ENCODE assay signal across 29 cellular contexts in genomic region chr2:224572338-224572737, GRCh38. TPM values are rescaled to one million over a fixed set of nuclear protein-coding genes. Genes with fewer than 3 reads are reported as not detected.
A peak's percentile ranks its signal among the peaks of the same experiment; 100 is the strongest.
DNase-seq lines count a peak whose midpoint lies in the region; ATAC-seq and TF ChIP-seq lines count a peak whose summit lies in the region.
"Had no signal": no experiment of that assay in that cellular context is flagged by ENCODE, and none has a peak within 500 bp of the region (broad histone marks: within the 10 kb centered on the region; RNA-seq: fewer than 3 reads in every experiment).

No MANE protein-coding gene starts in this region.

- H3K27me3 Mint-ChIP-seq in central memory CD8-positive, alpha-beta T cell, result no peaks in the 10 kb centered on the region
- H3K27me3 Mint-ChIP-seq in CD14-positive monocyte (ENCODE audit: low read depth in 3 of 3), result no peaks in the 10 kb centered on the region
- H3K27me3 Mint-ChIP-seq: activated CD4-positive, alpha-beta T cell treated with anti-CD3 and anti-CD28 coated beads for 36 hours had no signal

- peaks cover 89 to 92% of the 10 kb centered on the region in 2 donors for H3K4me1 ChIP-seq in gastrocnemius medialis

- ATAC-seq in central memory CD8-positive, alpha-beta T cell (replicated peaks; ENCODE audit: extremely low read depth, poor library complexity, severe bottlenecking), result no peak
- ATAC-seq in gastrocnemius medialis, result peak; percentile 60 to 94
- ATAC-seq: activated CD4-positive, alpha-beta T cell treated with anti-CD3 and anti-CD28 coated beads for 36 hours; esophagus mucosa; foreskin keratinocyte; HCT116; left ventricle myocardium superior had no signal

- in situ Hi-C loops in gastrocnemius medialis (cut with MboI; ENCODE audit: low sequenced_read_pairs in 4 of 4), result loop anchor here in 1 of 4 donors (25.0 kb wide), 1 partner anchor 610 kb away; the partner anchor contains the start of gene MRPL44

- TF ChIP-seq CTCF in gastrocnemius medialis (IDR thresholded peaks at IDR 0.05 in 4 of 5, conservative IDR thresholded peaks at IDR 0.05 in 1 of 5), result no peak
- no peak for TF ChIP-seq CTCF in CD14-positive monocyte (IDR thresholded peaks at IDR 0.05)

- H3K4me1 Mint-ChIP-seq in central memory CD8-positive, alpha-beta T cell, result peaks cover 80% of the 10 kb centered on the region
- H3K4me1 Mint-ChIP-seq in CD14-positive monocyte, result peaks cover 62% of the 10 kb centered on the region

- peaks cover 11% of the 10 kb centered on the region for H3K36me3 Mint-ChIP-seq in central memory CD8-positive, alpha-beta T cell (ENCODE audit: insufficient read depth)
- H3K36me3 Mint-ChIP-seq in CD14-positive monocyte, result peaks cover 1 to 11% of the 10 kb centered on the region in 2 donors

- no peak overlapping the region for H3K4me3 ChIP-seq in gastrocnemius medialis
- H3K4me3 ChIP-seq: adrenal gland, coronary artery, prostate gland, SJSA1, tibial nerve had no signal

- DNase-seq in NCI-H1417 (lab: John Stamatoyannopoulos, UW) (peak; percentile 2 to 60 (median 14)), NCI-H1417 treated with DMSO at 0.1 percent for 48 hours (lab: John Stamatoyannopoulos, UW) (no peak), NCI-H146 (lab: John Stamatoyannopoulos, UW) (peak; percentile 75), gastrocnemius medialis (peak in 1 of 2 donors; percentile 46), NK-92 (lab: John Stamatoyannopoulos, UW; ENCODE audit: unreplicated experiment) (no peak), nucleus accumbens (lab: John Stamatoyannopoulos, UW) (no peak), CD14-positive monocyte (ENCODE audit: low spot score) (no peak)
- DNase-seq in central memory CD8-positive, alpha-beta T cell (ENCODE audit: low spot score in 2 of 2), result no peak
- DNase-seq: 8988T; activated CD4-positive, alpha-beta T cell treated with anti-CD3 and anti-CD28 coated beads for 36 hours; activated T-cell treated with anti-CD3 and anti-CD28 coated beads, Interleukin-2, amount 50 U/mL, for 1 hour; adrenal gland; AML-193; Caco-2; foreskin keratinocyte; hypothalamus; Kasumi-1; left ventricle myocardium superior; NCI-H1930; NCI-H446; stimulated activated CD8-positive, alpha-beta memory T cell treated with anti-CD3 and anti-CD28 coated beads, Interleukin-4, amount 100 ng/mL, for 48 hours; T-helper 2 cell had no signal

- no peaks in the 10 kb centered on the region for H3K27me3 ChIP-seq in gastrocnemius medialis
- H3K27me3 ChIP-seq: adrenal gland, foreskin keratinocyte, SJSA1, tibial nerve had no signal

- H3K4me3 Mint-ChIP-seq in central memory CD8-positive, alpha-beta T cell, result peak overlapping the region; percentile 33
- H3K4me3 Mint-ChIP-seq in CD14-positive monocyte, result no peak overlapping the region
- H3K4me3 Mint-ChIP-seq: activated CD4-positive, alpha-beta T cell treated with anti-CD3 and anti-CD28 coated beads for 36 hours had no signal

- peak overlapping the region; percentile 30 to 67 (median 45) for H3K27ac ChIP-seq in gastrocnemius medialis
- H3K27ac ChIP-seq: adrenal gland, coronary artery, foreskin keratinocyte, HL-60, prostate gland, SJSA1, tibial nerve had no signal

- H3K9me3 ChIP-seq in gastrocnemius medialis, result no peaks in the 10 kb centered on the region
- H3K9me3 ChIP-seq: adrenal gland, Caco-2, prostate gland, SJSA1, tibial nerve had no signal

- TF ChIP-seq POLR2A in gastrocnemius medialis (IDR thresholded peaks at IDR 0.05), result no peak

- no peaks in the 10 kb centered on the region for H3K36me3 ChIP-seq in gastrocnemius medialis
- H3K36me3 ChIP-seq: adrenal gland, prostate gland, tibial nerve had no signal

- intact Hi-C loops in gastrocnemius medialis (cut with DNase I; ENCODE audit: low total_unique reads) (no loop called here), CD14-positive monocyte (cut with micrococcal nuclease) (no loop called here)

- no peaks in the 10 kb centered on the region for H3K9me3 Mint-ChIP-seq in central memory CD8-positive, alpha-beta T cell
- peaks cover 0 to 3% (median 2%) of the 10 kb centered on the region in 7 donors for H3K9me3 Mint-ChIP-seq in CD14-positive monocyte

- H3K27ac Mint-ChIP-seq in central memory CD8-positive, alpha-beta T cell (ENCODE audit: low read depth), result no peak overlapping the region
- no peak overlapping the region for H3K27ac Mint-ChIP-seq in CD14-positive monocyte
- H3K27ac Mint-ChIP-seq: activated CD4-positive, alpha-beta T cell treated with anti-CD3 and anti-CD28 coated beads for 36 hours had no signal

RNA-seq across cellular contexts. Expression of gene CUL3, which starts 12.8 kb away (rescaled TPM):
- 100 to 1,000 TPM in 3 of 4 donors, 10 to 100 TPM in 1; 94.1 to 120 (median 109) TPM for total RNA-seq in gastrocnemius medialis
- polyA plus RNA-seq in CD14-positive monocyte, result 10 to 100 TPM; 12.3 to 12.9 TPM

Comparison
In these comparisons a context has a peak if more than half of its experiments do, and no peak if none do; other contexts are left out.
1. DNase-seq: peak in NCI-H1417 (3 of 3) and NCI-H146 (single experiment); none in NCI-H1417 treated with DMSO at 0.1 percent for 48 hours (single experiment), central memory CD8-positive, alpha-beta T cell (0 of 2), NK-92 (single experiment), nucleus accumbens (0 of 56) and CD14-positive monocyte (single experiment).